8 cellular contexts compared by ENCODE assay signal in genomic region chr2:159146930-159147666, GRCh38.
DNase-seq lines count a peak whose midpoint lies in the region; ATAC-seq, FAIRE-seq and TF ChIP-seq lines count a peak whose summit lies in the region.

No MANE protein-coding gene starts in this region.

- TF ChIP-seq EP300 in H1 (IDR thresholded peaks at IDR 0.05; ENCODE audit: borderline replicate concordance in 1 of 2, low read depth in 2 of 2, low read length in 2 of 2): no peak

- CTCF ChIA-PET in H1 (lab: Charles Lee; ENCODE audit: partially characterized antibody): interaction anchor here (0.6 to 6.6 kb wide), 14 partner anchors 8 to 391 kb away, joined by 3 to 28 read pairs (median 4); no protein-coding TSS in a partner anchor
- CTCF ChIA-PET in CD8-positive, alpha-beta memory T cell (lab: Charles Lee): interaction anchor here (1.1 to 1.2 kb wide), 2 partner anchors 14 to 24 kb away, joined by 3 read pairs; no protein-coding TSS in a partner anchor

- H3K23ac ChIP-seq in H1 (ENCODE audit: insufficient read length) (no peak overlapping the region), mesendoderm (ENCODE audit: low read length) (no peak overlapping the region)

- H3K79me1 ChIP-seq in H1 (ENCODE audit: low read depth, low read length) (no peaks in the 10 kb centered on the region), mesendoderm (ENCODE audit: low read length) (no peaks in the 10 kb centered on the region)

- H3K27me3 ChIP-seq in H1 (replicated peaks in 1 of 4; ENCODE audit: control insufficient read depth in 3 of 4, extremely low read depth in 1 of 4, insufficient read depth in 3 of 4, low read length in 3 of 4): no peaks in the 10 kb centered on the region
- H3K27me3 ChIP-seq in mesendoderm (ENCODE audit: insufficient read depth, low read length, poor library complexity): no peaks in the 10 kb centered on the region
- H3K27me3 ChIP-seq in CD8-positive, alpha-beta memory T cell (ENCODE audit: insufficient read depth, low read length, poor library complexity, severe bottlenecking): no peaks in the 10 kb centered on the region

- H3K18ac ChIP-seq in H1 (ENCODE audit: extremely low read depth, low read length) (no peak overlapping the region), mesendoderm (ENCODE audit: low read length) (no peak overlapping the region)

- no peak overlapping the region for H3K27ac Mint-ChIP-seq in HFFc6
- H3K27ac Mint-ChIP-seq in CD8-positive, alpha-beta memory T cell: no peak overlapping the region

- H2BK15ac ChIP-seq in H1 (ENCODE audit: low read length) (no peak overlapping the region), mesendoderm (replicated peaks; ENCODE audit: low read depth) (no peak overlapping the region)

- H3K36me3 ChIP-seq in H1 (ENCODE audit: control insufficient read depth in 2 of 4, insufficient read depth in 4 of 4, low read length in 3 of 4) (no peaks in the 10 kb centered on the region), mesendoderm (ENCODE audit: control insufficient read depth, insufficient read depth, low read length) (no peaks in the 10 kb centered on the region)
- H3K36me3 ChIP-seq in CD8-positive, alpha-beta memory T cell (ENCODE audit: insufficient read depth, low read length): no peaks in the 10 kb centered on the region

- H3K79me2 ChIP-seq in H1 (ENCODE audit: control insufficient read depth in 1 of 2, insufficient read depth in 2 of 2, low read length in 2 of 2) (no peaks in the 10 kb centered on the region), mesendoderm (ENCODE audit: control insufficient read depth, insufficient read depth, low read length) (no peaks in the 10 kb centered on the region)

- peaks cover 8% of the 10 kb centered on the region for H3K4me1 Mint-ChIP-seq in HFFc6 (ENCODE audit: low read depth)
- H3K4me1 Mint-ChIP-seq in CD8-positive, alpha-beta memory T cell: peaks cover 20 to 27% (median 22%) of the 10 kb centered on the region in 3 donors

- DNase-seq in GDM1 (lab: John Stamatoyannopoulos, UW) (peak; percentile 43), NCI-H1694 (lab: John Stamatoyannopoulos, UW) (peak; percentile 84), H1 (ENCODE audit: low read depth in 1 of 2, low spot score in 2 of 2) (no peak), omental fat pad (ENCODE audit: low spot score) (no peak), mesendoderm (no peak), HFFc6 (no peak)
- no peak for DNase-seq in CD8-positive, alpha-beta memory T cell

- H3K4me2 ChIP-seq in H1 (ENCODE audit: insufficient read depth in 1 of 2, low read depth in 2 of 2, low read length in 2 of 2) (no peak overlapping the region; a peak in 1 of 4 replicates), mesendoderm (ENCODE audit: low read length) (no peak overlapping the region)

- TF ChIP-seq RAD21 in H1 (IDR thresholded peaks at IDR 0.05 in 1 of 2, conservative IDR thresholded peaks at IDR 0.05 in 1 of 2; ENCODE audit: low read depth in 2 of 2, low read length in 2 of 2): no peak

- no peak overlapping the region for H3K9ac ChIP-seq in H1 (replicated peaks in 1 of 4; ENCODE audit: extremely low read depth in 1 of 4, low read depth in 3 of 4, low read length in 3 of 4)
- H3K9ac ChIP-seq in mesendoderm (ENCODE audit: low read length): no peak overlapping the region

- H2BK12ac ChIP-seq in H1 (ENCODE audit: low read depth, low read length): no peak overlapping the region

- H3K4ac ChIP-seq in H1 (replicated peaks; ENCODE audit: insufficient read length, low read depth, low read length) (no peak overlapping the region), mesendoderm (ENCODE audit: low read depth, low read length) (no peak overlapping the region)

- H3K9me3 ChIP-seq in H1 (ENCODE audit: insufficient read depth in 2 of 2, low read depth in 1 of 2, low read length in 1 of 2): no peaks in the 10 kb centered on the region
- H3K9me3 ChIP-seq in CD8-positive, alpha-beta memory T cell (ENCODE audit: low read length): no peaks in the 10 kb centered on the region

- 0 out of 2 replicates have a peak overlapping the region, but pooled peaks have one; percentile 8 for H2BK5ac ChIP-seq in H1 (ENCODE audit: low read depth, low read length)
- no peak overlapping the region for H2BK5ac ChIP-seq in mesendoderm (ENCODE audit: low read length)

- no peak overlapping the region for H2BK20ac ChIP-seq in H1 (ENCODE audit: low read length)

- WGBS in H1 (ENCODE audit: extremely low coverage in 1 of 2, insufficient coverage in 1 of 2, insufficient read length in 1 of 2, insufficient replicate concordance in 2 of 2, low coverage in 1 of 2, low lambda C conversion rate in 2 of 2, missing lambda C conversion rate in 1 of 2), 2 experiments: 79% methylated on average over 14 of the region's 14 CpGs; no CpG with 5 or more reads in 1 of the 2 experiments
- no CpG with 5 or more reads among the region's 14 CpGs for WGBS in mesendoderm (ENCODE audit: extremely low coverage, insufficient coverage, low lambda C conversion rate)

- H4K91ac ChIP-seq in H1 (replicated peaks; ENCODE audit: insufficient read length, low read length): no peak overlapping the region

- no peaks in the 10 kb centered on the region for H3K9me3 Mint-ChIP-seq in HFFc6
- H3K9me3 Mint-ChIP-seq in CD8-positive, alpha-beta memory T cell: no peaks in the 10 kb centered on the region

- ATAC-seq in omental fat pad (ENCODE audit: low FRiP score): peak; percentile 84
- no peak for ATAC-seq in GM21360 (IDR thresholded peaks at IDR 0.05; ENCODE audit: unreplicated experiment)

- no peak overlapping the region for H2BK120ac ChIP-seq in H1 (replicated peaks; ENCODE audit: low read depth, low read length)
- H2BK120ac ChIP-seq in mesendoderm (ENCODE audit: low read depth, low read length): no peak overlapping the region

- no peak for TF ChIP-seq CTCF in H1 (IDR thresholded peaks at IDR 0.05; ENCODE audit: control extremely low read depth in 1 of 3, insufficient read depth in 1 of 3, low read depth in 1 of 3, low read length in 3 of 3)
- TF ChIP-seq CTCF in omental fat pad (IDR thresholded peaks at IDR 0.05): no peak
- no peak for TF ChIP-seq CTCF in HFFc6 (IDR thresholded peaks at IDR 0.05)

- no peak overlapping the region for H2AFZ ChIP-seq in H1 (ENCODE audit: low read length)

- no peaks in the 10 kb centered on the region for H4K20me1 ChIP-seq in H1 (replicated peaks in 1 of 2; ENCODE audit: control insufficient read depth in 1 of 2, insufficient read depth in 2 of 2, low read length in 2 of 2)

- TF ChIP-seq POLR2A in H1 (IDR thresholded peaks at IDR 0.05; ENCODE audit: control extremely low read depth in 1 of 2, low read depth in 2 of 2, low read length in 2 of 2): no peak

- no peak overlapping the region for H3K4me3 Mint-ChIP-seq in HFFc6
- H3K4me3 Mint-ChIP-seq in CD8-positive, alpha-beta memory T cell: no peak overlapping the region

- no peak overlapping the region for H3K4me3 ChIP-seq in H1 (ENCODE audit: extremely low read depth in 1 of 4, insufficient read depth in 2 of 4, low read depth in 3 of 4, low read length in 4 of 4)
- no peak overlapping the region for H3K4me3 ChIP-seq in mesendoderm (ENCODE audit: low read length)
- no peak overlapping the region for H3K4me3 ChIP-seq in CD8-positive, alpha-beta memory T cell (ENCODE audit: low read length)

- no peaks in the 10 kb centered on the region for H3K27me3 Mint-ChIP-seq in HFFc6 (ENCODE audit: insufficient read depth)
- H3K27me3 Mint-ChIP-seq in CD8-positive, alpha-beta memory T cell: peaks cover 2 to 7% of the 10 kb centered on the region in 2 donors

- H3K4me1 ChIP-seq in H1 (replicated peaks in 1 of 4; ENCODE audit: control insufficient read depth in 3 of 4, insufficient read depth in 4 of 4, low read length in 3 of 4) (peaks cover 0 to 8% (median 2%) of the 10 kb centered on the region in 4 experiments; a peak in 3 of 7 replicates), mesendoderm (ENCODE audit: control insufficient read depth, low read depth, low read length) (peaks cover 5% of the 10 kb centered on the region)
- H3K4me1 ChIP-seq in CD8-positive, alpha-beta memory T cell (ENCODE audit: insufficient read depth, low read length): peaks cover 34% of the 10 kb centered on the region

- H3K27ac ChIP-seq in H1 (ENCODE audit: low read depth, low read length) (no peak overlapping the region), mesendoderm (ENCODE audit: low read depth, low read length) (no peak overlapping the region)
- H3K27ac ChIP-seq in CD8-positive, alpha-beta memory T cell (ENCODE audit: low read depth, low read length): no peak overlapping the region

- POLR2A ChIA-PET in H1 (lab: Charles Lee; ENCODE audit: partially characterized antibody): no interaction called here
- POLR2A ChIA-PET in CD8-positive, alpha-beta memory T cell (lab: Charles Lee): no interaction called here

- no peak overlapping the region for H3K14ac ChIP-seq in H1 (ENCODE audit: insufficient read length)

- H2AK5ac ChIP-seq in H1 (ENCODE audit: low read depth, low read length) (no peak overlapping the region), mesendoderm (ENCODE audit: low read length) (no peak overlapping the region)

- no peak for FAIRE-seq in H1 (lab: Jason Lieb, UNC)

- H3K56ac ChIP-seq in H1 (replicated peaks; ENCODE audit: insufficient read length, low read depth, low read length) (no peak overlapping the region), mesendoderm (ENCODE audit: low read length) (no peak overlapping the region)

- H4K5ac ChIP-seq in H1 (ENCODE audit: insufficient read length, low read depth, low read length): no peak overlapping the region
- no peak overlapping the region for H4K5ac ChIP-seq in mesendoderm (ENCODE audit: low read length)

- H4K8ac ChIP-seq in H1 (ENCODE audit: extremely low read depth, insufficient read depth, low read length) (no peak overlapping the region), mesendoderm (ENCODE audit: low read depth, low read length) (no peak overlapping the region)

- no peaks in the 10 kb centered on the region for H3K23me2 ChIP-seq in H1 (ENCODE audit: low read depth, low read length)

- peaks cover 14% of the 10 kb centered on the region; the same call in 1 of the 2 replicates for H3K36me3 Mint-ChIP-seq in HFFc6 (ENCODE audit: low read depth)
- no peaks in the 10 kb centered on the region for H3K36me3 Mint-ChIP-seq in CD8-positive, alpha-beta memory T cell

TF ChIP-seq in H1, 55 proteins besides CTCF, POLR2A, EP300 and RAD21:
- TF ChIP-seq SP4 (IDR thresholded peaks at IDR 0.05; ENCODE audit: low read length) (no peak), NRF1 (IDR thresholded peaks at IDR 0.05; ENCODE audit: low read depth, low read length) (no peak), CTBP2 (IDR thresholded peaks at IDR 0.05; ENCODE audit: borderline replicate concordance, insufficient read depth, insufficient read length, low read length) (no peak), EGR1 (IDR thresholded peaks at IDR 0.05; ENCODE audit: borderline replicate concordance, low read depth, low read length) (no peak), SIRT6 (IDR thresholded peaks at IDR 0.05; ENCODE audit: low read length) (no peak), TAF7 (optimal IDR thresholded peaks at IDR 0.05; ENCODE audit: borderline replicate concordance, low read depth, low read length) (no peak)
- TF ChIP-seq, protein P1, sequence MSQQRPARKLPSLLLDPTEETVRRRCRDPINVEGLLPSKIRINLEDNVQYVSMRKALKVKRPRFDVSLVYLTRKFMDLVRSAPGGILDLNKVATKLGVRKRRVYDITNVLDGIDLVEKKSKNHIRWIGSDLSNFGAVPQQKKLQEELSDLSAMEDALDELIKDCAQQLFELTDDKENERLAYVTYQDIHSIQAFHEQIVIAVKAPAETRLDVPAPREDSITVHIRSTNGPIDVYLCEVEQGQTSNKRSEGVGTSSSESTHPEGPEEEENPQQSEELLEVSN (IDR thresholded peaks at IDR 0.05): no peak
TF ChIP-seq in H1: peak in this region for 0.

Comparison
In these comparisons a context has a peak if more than half of its experiments do, and no peak if none do; other contexts are left out.
1. DNase-seq: peak in GDM1 (single experiment) and NCI-H1694 (single experiment); none in H1 (0 of 2), omental fat pad (single experiment), mesendoderm (single experiment), HFFc6 (single experiment) and CD8-positive, alpha-beta memory T cell (0 of 5).